In genomic region chr17:39736319-39737165, GRCh38 we compare ENCODE assay signal across 1 cellular context.
TF ChIP-seq lines count a peak whose summit lies in the region.

No MANE protein-coding gene starts in this region.

TF ChIP-seq in H1, 55 proteins besides CTCF, POLR2A, EP300 and RAD21:
- TF ChIP-seq TEAD4 (IDR thresholded peaks at IDR 0.05; ENCODE audit: low read depth, low read length) (no peak), SRF (IDR thresholded peaks at IDR 0.05; ENCODE audit: low read depth, low read length) (no peak), RXRA (IDR thresholded peaks at IDR 0.05; ENCODE audit: insufficient read depth, low read depth, low read length) (no peak), CBX5 (IDR thresholded peaks at IDR 0.05; ENCODE audit: low read depth, low read length) (no peak), KDM4A (IDR thresholded peaks at IDR 0.05; ENCODE audit: low read depth, low read length, severe bottlenecking) (no peak), PHF8 (conservative IDR thresholded peaks at IDR 0.05; ENCODE audit: low read depth, low read length) (no peak), SIN3A (conservative IDR thresholded peaks at IDR 0.05 in 1 of 2, IDR thresholded peaks at IDR 0.05 in 1 of 2; ENCODE audit: low read depth in 1 of 2, low read length in 2 of 2) (no peak), ZNF274 (IDR thresholded peaks at IDR 0.05; ENCODE audit: borderline replicate concordance, extremely low read depth, low read length) (no peak), NANOG (IDR thresholded peaks at IDR 0.05; ENCODE audit: insufficient read depth, low read depth, low read length, poor library complexity, severe bottlenecking) (no peak), USF2 (IDR thresholded peaks at IDR 0.05; ENCODE audit: low read length) (no peak), CTBP2 (IDR thresholded peaks at IDR 0.05; ENCODE audit: borderline replicate concordance, insufficient read depth, insufficient read length, low read length) (no peak), GTF2F1 (IDR thresholded peaks at IDR 0.05; ENCODE audit: borderline replicate concordance, low read depth, low read length) (no peak), CREB1 (IDR thresholded peaks at IDR 0.05) (no peak), CHD2 (IDR thresholded peaks at IDR 0.05; ENCODE audit: low read length) (no peak), YY1 (IDR thresholded peaks at IDR 0.05; ENCODE audit: low read depth, low read length) (no peak)
TF ChIP-seq in H1: peak in this region for 0.
